ENCODE assay signal across 17 cellular contexts in the genomic region with DNA sequence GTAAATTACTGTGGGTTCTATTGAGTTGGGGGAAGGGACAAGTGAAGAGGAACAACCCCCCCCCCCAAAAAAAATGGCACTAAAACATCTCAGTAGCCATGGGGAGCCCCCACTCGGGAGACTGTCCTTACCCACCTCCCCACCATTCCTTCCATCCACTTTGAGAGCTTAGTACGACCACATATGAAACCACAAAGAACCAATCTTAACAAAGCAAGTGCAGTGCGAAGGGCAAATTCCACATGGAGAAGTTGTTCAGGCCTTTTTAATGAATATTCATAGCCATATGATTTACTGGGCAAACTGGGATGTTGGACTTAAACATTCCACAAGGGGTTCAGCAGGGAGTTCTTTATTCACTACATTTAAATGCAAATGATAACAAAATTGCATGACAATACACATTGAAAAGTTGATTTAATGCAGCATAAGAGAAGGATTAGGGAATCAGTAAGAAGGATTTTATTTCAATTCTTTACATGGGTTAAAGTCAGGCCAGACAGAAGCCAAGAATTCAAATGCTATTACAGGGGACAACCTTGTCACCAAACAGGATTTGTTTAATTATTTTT. TPM values are rescaled to one million over a fixed set of nuclear protein-coding genes. Genes with fewer than 3 reads are reported as not detected.
"Had no signal": no experiment of that assay in that cellular context is flagged by ENCODE, and none has a peak within 500 bp of the region (broad histone marks: within the 10 kb centered on the region; RNA-seq: fewer than 3 reads in every experiment).

No MANE protein-coding gene starts in this region.

- H3K27ac ChIP-seq: brain microvascular endothelial cell, left lung, ovary, right lobe of liver, stomach had no signal

- H3K4me1 ChIP-seq: left lung, right lobe of liver, stomach had no signal

- H3K9me3 ChIP-seq: left lung, ovary, right lobe of liver, stomach had no signal

- H3K36me3 ChIP-seq: brain microvascular endothelial cell, left lung, ovary, right lobe of liver, stomach had no signal

- H3K27me3 ChIP-seq: brain microvascular endothelial cell, ovary, right lobe of liver had no signal

- H3K4me2 ChIP-seq: smooth muscle cell had no signal

- DNase-seq: activated CD4-positive, alpha-beta T cell treated with anti-CD3 and anti-CD28 coated beads, Interleukin-2, amount 50 U/mL, for 1 hour; activated CD8-positive, alpha-beta memory T cell treated with anti-CD3 and anti-CD28 coated beads, Interleukin-2, amount 50 U/mL, for 4 hours; activated naive CD4-positive, alpha-beta T cell treated with anti-CD3 and anti-CD28 coated beads for 36 hours; activated naive CD8-positive, alpha-beta T cell treated with anti-CD3 and anti-CD28 coated beads, Interleukin-2, amount 50 U/mL, for 24 hours; activated T-cell treated with anti-CD3 and anti-CD28 coated beads, Interleukin-2, amount 50 U/mL, for 4 hours; brain microvascular endothelial cell; central memory CD4-positive, alpha-beta T cell; erythroblast; left lung; mammary epithelial cell; ovary; right lobe of liver; stimulated activated CD4-positive, alpha-beta T cell treated with anti-CD3 and anti-CD28 coated beads, Interleukin-4, amount 100 ng/mL, for 1 hour; stomach; T-cell; T-helper 9 cell had no signal

- H3K4me3 ChIP-seq: left lung, ovary, right lobe of liver, smooth muscle cell, stomach had no signal

RNA-seq across cellular contexts. Expression of gene NMNAT2, which starts 14.7 kb away (rescaled TPM):
- total RNA-seq: activated naive CD4-positive, alpha-beta T cell treated with anti-CD3 and anti-CD28 coated beads for 36 hours; activated T-cell treated with anti-CD3 and anti-CD28 coated beads, Interleukin-2, amount 50 U/mL, for 4 hours had no signal
